Comparison of ENCODE assay signal across 1 cellular context in the genomic region with DNA sequence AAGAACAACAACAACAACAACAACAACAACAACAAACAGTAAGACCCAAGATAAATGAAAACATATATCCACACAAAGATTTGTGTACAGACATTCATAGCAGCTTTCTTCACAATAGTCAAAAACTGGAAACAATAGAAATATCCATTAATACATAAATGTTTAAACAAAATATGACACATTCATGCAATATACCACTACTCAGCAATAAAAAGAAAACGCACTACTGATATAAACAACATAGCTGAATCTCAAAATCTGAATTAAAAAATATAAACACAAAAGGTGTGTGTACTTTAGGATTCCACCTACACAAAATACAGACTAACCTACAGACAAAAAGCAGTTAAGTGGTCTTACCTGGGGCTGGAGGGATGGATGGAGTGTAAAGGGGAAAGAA.
TF ChIP-seq lines count a peak whose summit lies in the region.

No MANE protein-coding gene starts in this region.

TF ChIP-seq in IMR-90, 13 proteins besides CTCF, POLR2A, EP300 and RAD21:
- TF ChIP-seq, protein P1, sequence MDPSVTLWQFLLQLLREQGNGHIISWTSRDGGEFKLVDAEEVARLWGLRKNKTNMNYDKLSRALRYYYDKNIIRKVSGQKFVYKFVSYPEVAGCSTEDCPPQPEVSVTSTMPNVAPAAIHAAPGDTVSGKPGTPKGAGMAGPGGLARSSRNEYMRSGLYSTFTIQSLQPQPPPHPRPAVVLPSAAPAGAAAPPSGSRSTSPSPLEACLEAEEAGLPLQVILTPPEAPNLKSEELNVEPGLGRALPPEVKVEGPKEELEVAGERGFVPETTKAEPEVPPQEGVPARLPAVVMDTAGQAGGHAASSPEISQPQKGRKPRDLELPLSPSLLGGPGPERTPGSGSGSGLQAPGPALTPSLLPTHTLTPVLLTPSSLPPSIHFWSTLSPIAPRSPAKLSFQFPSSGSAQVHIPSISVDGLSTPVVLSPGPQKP (IDR thresholded peaks at IDR 0.05; ENCODE audit: borderline replicate concordance, low read depth, low read length) = no peak
- TF ChIP-seq MAFK (IDR thresholded peaks at IDR 0.05; ENCODE audit: low read depth, low read length) = peak; percentile 41; the same call in 1 of the 2 replicates
TF ChIP-seq in IMR-90: peak in this region for 1.
